ENCODE assay signal across 20 cellular contexts in genomic region chr9:72932669-72933068, GRCh38. TPM values are rescaled to one million over a fixed set of nuclear protein-coding genes. Genes with fewer than 3 reads are reported as not detected.
DNase-seq lines count a peak whose midpoint lies in the region; ATAC-seq and TF ChIP-seq lines count a peak whose summit lies in the region.
"Had no signal": no experiment of that assay in that cellular context is flagged by ENCODE, and none has a peak within 500 bp of the region (broad histone marks: within the 10 kb centered on the region; RNA-seq: fewer than 3 reads in every experiment).

No MANE protein-coding gene starts in this region.

- no peak overlapping the region for H3K23ac ChIP-seq in mesendoderm (ENCODE audit: low read length)

- H3K27ac Mint-ChIP-seq in HFFc6 = peak overlapping the region; percentile 20; the same call in 1 of the 2 replicates
- no peak overlapping the region for H3K27ac Mint-ChIP-seq in activated naive CD4-positive, alpha-beta T cell treated with anti-CD3 and anti-CD28 coated beads for 36 hours

- no peak overlapping the region for H3K18ac ChIP-seq in mesendoderm (ENCODE audit: low read length)

- no peak overlapping the region for H2BK120ac ChIP-seq in mesendoderm (ENCODE audit: low read depth, low read length)

- H3K4me3 Mint-ChIP-seq in HFFc6 = peak overlapping the region; percentile 31; the same call in 1 of the 2 replicates
- H3K4me3 Mint-ChIP-seq in activated naive CD4-positive, alpha-beta T cell treated with anti-CD3 and anti-CD28 coated beads for 36 hours = no peak overlapping the region

- no peak overlapping the region for H3K9ac ChIP-seq in mesendoderm (ENCODE audit: low read length)

- WGBS in sigmoid colon, 2 donors = 77 to 79% methylated on average over 3 of the region's 3 CpGs
- no CpG with 5 or more reads among the region's 3 CpGs for WGBS in mesendoderm (ENCODE audit: extremely low coverage, insufficient coverage, low lambda C conversion rate)

- TF ChIP-seq POLR2A in sigmoid colon (IDR thresholded peaks at IDR 0.05) = no peak

- H3K4me1 ChIP-seq in sigmoid colon (peaks cover 0 to 89% (median 64%) of the 10 kb centered on the region in 4 donors), mesendoderm (ENCODE audit: control insufficient read depth, low read depth, low read length) (no peaks in the 10 kb centered on the region)
- H3K4me1 ChIP-seq: SJCRH30 had no signal

- no peaks in the 10 kb centered on the region for H3K79me2 ChIP-seq in mesendoderm (ENCODE audit: control insufficient read depth, insufficient read depth, low read length)

- H3K56ac ChIP-seq in mesendoderm (ENCODE audit: low read length) = no peak overlapping the region

- TF ChIP-seq CTCF in HFFc6 (IDR thresholded peaks at IDR 0.05) (no peak), sigmoid colon (IDR thresholded peaks at IDR 0.05) (no peak)

- H3K4ac ChIP-seq in mesendoderm (ENCODE audit: low read depth, low read length) = no peak overlapping the region

- no peaks in the 10 kb centered on the region for H3K79me1 ChIP-seq in mesendoderm (ENCODE audit: low read length)

- peak; percentile 25 for DNase-seq in AG08395 (ENCODE audit: low spot score)
- DNase-seq in HFFc6 = peak; percentile 44
- peak; percentile 64 for DNase-seq in fibroblast of peridontal ligament (ENCODE audit: extremely low read depth)
- DNase-seq in sigmoid colon = no peak
- DNase-seq in mesendoderm = no peak
- no peak for DNase-seq in activated naive CD4-positive, alpha-beta T cell treated with anti-CD3 and anti-CD28 coated beads for 36 hours
- DNase-seq: 8988T, C1 segment of cervical spinal cord, DMS79 treated with DMSO at 0.1 percent for 48 hours, H7, IMR-90, NCI-H1417 treated with DMSO at 0.1 percent for 48 hours, NCI-H1930, NCI-H345, NCI-H526, SJCRH30 had no signal

- no peaks in the 10 kb centered on the region for H3K27me3 ChIP-seq in sigmoid colon
- H3K27me3 ChIP-seq in mesendoderm (ENCODE audit: insufficient read depth, low read length, poor library complexity) = no peaks in the 10 kb centered on the region

- intact Hi-C loops in sigmoid colon (cut with DNase I) = no loop called here
- intact Hi-C loops in activated naive CD4-positive, alpha-beta T cell treated with anti-CD3 and anti-CD28 coated beads for 36 hours (cut with micrococcal nuclease) = no loop called here

- H3K36me3 Mint-ChIP-seq in HFFc6 (ENCODE audit: low read depth) = peaks cover 26% of the 10 kb centered on the region; the same call in 1 of the 2 replicates
- no peaks in the 10 kb centered on the region for H3K36me3 Mint-ChIP-seq in activated naive CD4-positive, alpha-beta T cell treated with anti-CD3 and anti-CD28 coated beads for 36 hours (ENCODE audit: low read depth)

- no peak overlapping the region for H4K5ac ChIP-seq in mesendoderm (ENCODE audit: low read length)

- CTCF ChIA-PET in activated naive CD4-positive, alpha-beta T cell treated with anti-CD3 and anti-CD28 coated beads for 36 hours (lab: Charles Lee) = no interaction called here

- peak in 2 of 4 donors; percentile 14 to 50 for TF ChIP-seq EP300 in sigmoid colon (IDR thresholded peaks at IDR 0.05)

- H3K4me1 Mint-ChIP-seq in HFFc6 (ENCODE audit: low read depth) = peaks cover 53% of the 10 kb centered on the region
- no peaks in the 10 kb centered on the region for H3K4me1 Mint-ChIP-seq in activated naive CD4-positive, alpha-beta T cell treated with anti-CD3 and anti-CD28 coated beads for 36 hours (ENCODE audit: low read depth)

- no peaks in the 10 kb centered on the region for H3K27me3 Mint-ChIP-seq in HFFc6 (ENCODE audit: insufficient read depth)
- H3K27me3 Mint-ChIP-seq in activated naive CD4-positive, alpha-beta T cell treated with anti-CD3 and anti-CD28 coated beads for 36 hours (ENCODE audit: low read depth) = no peaks in the 10 kb centered on the region

- peak overlapping the region in 3 of 4 donors; percentile 53 to 79 (median 73) for H3K27ac ChIP-seq in sigmoid colon
- no peak overlapping the region for H3K27ac ChIP-seq in mesendoderm (ENCODE audit: low read depth, low read length)
- H3K27ac ChIP-seq: SJCRH30 had no signal

- H4K8ac ChIP-seq in mesendoderm (ENCODE audit: low read depth, low read length) = no peak overlapping the region

- H2BK15ac ChIP-seq in mesendoderm (replicated peaks; ENCODE audit: low read depth) = no peak overlapping the region

- H3K9me3 Mint-ChIP-seq in HFFc6 = no peaks in the 10 kb centered on the region
- H3K9me3 Mint-ChIP-seq in activated naive CD4-positive, alpha-beta T cell treated with anti-CD3 and anti-CD28 coated beads for 36 hours = no peaks in the 10 kb centered on the region

- H3K4me3 ChIP-seq in sigmoid colon = no peak overlapping the region
- H3K4me3 ChIP-seq in mesendoderm (ENCODE audit: low read length) = no peak overlapping the region
- H3K4me3 ChIP-seq: SJCRH30 had no signal

- H3K4me2 ChIP-seq in mesendoderm (ENCODE audit: low read length) = no peak overlapping the region

- H3K36me3 ChIP-seq in sigmoid colon = peaks cover 0 to 33% (median 3%) of the 10 kb centered on the region in 4 donors
- no peaks in the 10 kb centered on the region for H3K36me3 ChIP-seq in mesendoderm (ENCODE audit: control insufficient read depth, insufficient read depth, low read length)
- H3K36me3 ChIP-seq: SJCRH30 had no signal

- no peaks in the 10 kb centered on the region for H3K9me3 ChIP-seq in sigmoid colon
- H3K9me3 ChIP-seq: SJCRH30 had no signal

- H2AK5ac ChIP-seq in mesendoderm (ENCODE audit: low read length) = no peak overlapping the region

- ATAC-seq in HG03159 (IDR thresholded peaks at IDR 0.05; ENCODE audit: unreplicated experiment) = no peak
- no peak for ATAC-seq in GM21717 (IDR thresholded peaks at IDR 0.05; ENCODE audit: unreplicated experiment)

- no peak overlapping the region for H2BK5ac ChIP-seq in mesendoderm (ENCODE audit: low read length)

RNA-seq across cellular contexts. Expression of gene ALDH1A1, which starts 20.2 kb away (rescaled TPM):
- 100 to 1,000 TPM; 166 to 720 (median 656) TPM for total RNA-seq in HFFc6 (2021; fragmentation: NEBNext Ultra II Directional; extraction: Animal tissue kit (Norgen Biotek cat#: 25700))
- total RNA-seq in sigmoid colon = 100 to 1,000 TPM; 241 to 353 (median 300) TPM
- polyA plus RNA-seq in sigmoid colon = 100 to 1,000 TPM in 2 of 3 donors, 10 to 100 TPM in 1; 52.6 to 186 (median 166) TPM
- polyA plus RNA-seq in mesendoderm (2013, experiment 1 of 2) = 1.7 TPM
- polyA plus RNA-seq in mesendoderm (2013, experiment 2 of 2) = 1.6 TPM
- total RNA-seq in activated naive CD4-positive, alpha-beta T cell treated with anti-CD3 and anti-CD28 coated beads for 36 hours = not detected
- total RNA-seq: G401, IMR-90, MCF 10A had no signal
- polyA plus RNA-seq: IMR-90 had no signal

Comparison
In these comparisons a context has a peak if more than half of its experiments do, and no peak if none do; other contexts are left out.
1. DNase-seq: peak in AG08395 (single experiment), HFFc6 (single experiment) and fibroblast of peridontal ligament (single experiment); none in sigmoid colon (single experiment), mesendoderm (single experiment) and activated naive CD4-positive, alpha-beta T cell treated with anti-CD3 and anti-CD28 coated beads for 36 hours (single experiment).
2. RNA of gene ALDH1A1, which starts 20.2 kb away (total RNA-seq): 166 to 720 TPM in HFFc6 and 241 to 353 TPM in sigmoid colon; not detected in activated naive CD4-positive, alpha-beta T cell treated with anti-CD3 and anti-CD28 coated beads for 36 hours; every median in the first group is over 100 times any median in the second.